In genomic region chr2:99472327-99472960, GRCh38 we compare ENCODE assay signal across 21 cellular contexts. TPM values are rescaled to one million over a fixed set of nuclear protein-coding genes. Genes with fewer than 3 reads are reported as not detected.
A peak's percentile ranks its signal among the peaks of the same experiment; 100 is the strongest.
DNase-seq lines count a peak whose midpoint lies in the region; ATAC-seq and TF ChIP-seq lines count a peak whose summit lies in the region.
"Had no signal": no experiment of that assay in that cellular context is flagged by ENCODE, and none has a peak within 500 bp of the region (broad histone marks: within the 10 kb centered on the region; RNA-seq: fewer than 3 reads in every experiment).

No MANE protein-coding gene starts in this region.

- H3K9ac ChIP-seq in smooth muscle cell (ENCODE audit: low read depth) = no peak overlapping the region

- H4K20me1 ChIP-seq in GM23338 (replicated peaks; ENCODE audit: insufficient read depth) = no peaks in the 10 kb centered on the region
- peaks cover 98% of the 10 kb centered on the region for H4K20me1 ChIP-seq in smooth muscle cell (ENCODE audit: low read depth)

- H2AFZ ChIP-seq in GM23338 = no peak overlapping the region
- H2AFZ ChIP-seq in smooth muscle cell (ENCODE audit: low read depth) = no peak overlapping the region

- H3K27me3 ChIP-seq in GM23338 (ENCODE audit: insufficient read depth) (no peaks in the 10 kb centered on the region), smooth muscle cell (ENCODE audit: low read depth) (no peaks in the 10 kb centered on the region), aorta (ENCODE audit: control insufficient read depth in 1 of 2, insufficient read depth in 2 of 2, low read length in 1 of 2) (no peaks in the 10 kb centered on the region)

- H3K4me2 ChIP-seq in GM23338 (peak overlapping the region; percentile 44; the same call in 1 of the 2 replicates), smooth muscle cell (no peak overlapping the region)

- peaks cover 19% of the 10 kb centered on the region for H3K9me3 Mint-ChIP-seq in GM23338
- H3K9me3 Mint-ChIP-seq: effector memory CD8-positive, alpha-beta T cell; IgD-negative memory B cell had no signal

- peaks cover 20% of the 10 kb centered on the region for H3K36me3 Mint-ChIP-seq in GM23338 (ENCODE audit: low read depth)
- H3K36me3 Mint-ChIP-seq: IgD-negative memory B cell had no signal

- H3K4me1 Mint-ChIP-seq in GM23338 = peaks cover 55% of the 10 kb centered on the region

- H3F3A ChIP-seq in GM23338 (replicated peaks; ENCODE audit: low read depth) (no peaks in the 10 kb centered on the region), smooth muscle cell (ENCODE audit: low read depth) (no peaks in the 10 kb centered on the region)

- peaks cover 58% of the 10 kb centered on the region for H3K4me1 ChIP-seq in GM23338 (ENCODE audit: insufficient read depth)
- peaks cover 13% of the 10 kb centered on the region for H3K4me1 ChIP-seq in smooth muscle cell (ENCODE audit: low read depth)
- H3K4me1 ChIP-seq in aorta (ENCODE audit: control insufficient read depth in 1 of 2, insufficient read depth in 2 of 2, low read length in 2 of 2) = no peaks in the 10 kb centered on the region

- H3K9me2 ChIP-seq in GM23338 (ENCODE audit: insufficient read depth) = no peaks in the 10 kb centered on the region

- H3K36me3 ChIP-seq in GM23338 (ENCODE audit: insufficient read depth) (no peaks in the 10 kb centered on the region), smooth muscle cell (ENCODE audit: low read depth) (no peaks in the 10 kb centered on the region), aorta (ENCODE audit: control insufficient read depth in 1 of 2, insufficient read depth in 2 of 2, low read length in 1 of 2) (no peaks in the 10 kb centered on the region)

- DNase-seq in GM23338 (ENCODE audit: low spot score) = no peak
- DNase-seq in foreskin melanocyte = peak; percentile 38
- no peak for DNase-seq in smooth muscle cell (lab: John Stamatoyannopoulos, UW; ENCODE audit: unreplicated experiment)
- no peak for DNase-seq in stimulated activated CD4-positive, alpha-beta T cell treated with anti-CD3 and anti-CD28 coated beads, Interleukin-4, amount 100 ng/mL, for 1 hour
- no peak for DNase-seq in DMS 273 (lab: John Stamatoyannopoulos, UW; ENCODE audit: unreplicated experiment)
- DNase-seq in aorta = no peak
- no peak for DNase-seq in KG1 (lab: John Stamatoyannopoulos, UW)
- DNase-seq: activated CD4-positive, alpha-beta T cell treated with anti-CD3 and anti-CD28 coated beads, Interleukin-2, amount 50 U/mL, for 4 hours; activated CD8-positive, alpha-beta memory T cell treated with anti-CD3 and anti-CD28 coated beads, Interleukin-2, amount 50 U/mL, for 4 hours; activated naive CD8-positive, alpha-beta T cell treated with anti-CD3 and anti-CD28 coated beads for 36 hours; C1 segment of cervical spinal cord; DMS 273 treated with DMSO at 0.1 percent for 48 hours; effector memory CD8-positive, alpha-beta T cell; head of caudate nucleus; stimulated activated naive CD8-positive, alpha-beta T cell treated with anti-CD3 and anti-CD28 coated beads, Interleukin-15, Interleukin-2, amounts not matched to agents 100 U/mL and 50 U/mL, for 24 hours had no signal

- no peak overlapping the region for H3K4me3 ChIP-seq in GM23338
- no peak overlapping the region for H3K4me3 ChIP-seq in smooth muscle cell
- no peak overlapping the region for H3K4me3 ChIP-seq in aorta (ENCODE audit: low read length in 2 of 2)
- H3K4me3 ChIP-seq: SK-N-MC, skin epidermis had no signal

- ATAC-seq in GM23338 (no peak), aorta (ENCODE audit: low FRiP score) (no peak)
- ATAC-seq: stimulated activated naive CD8-positive, alpha-beta T cell treated with anti-CD3 and anti-CD28 coated beads, Interleukin-15, Interleukin-2, amounts not matched to agents 100 U/mL and 50 U/mL, for 24 hours had no signal

- intact Hi-C loops in aorta (cut with DNase I) = no loop called here

- peak overlapping the region; percentile 70; the same call in 1 of the 2 replicates for H3K27ac Mint-ChIP-seq in GM23338
- H3K27ac Mint-ChIP-seq: activated naive CD8-positive, alpha-beta T cell treated with anti-CD3 and anti-CD28 coated beads for 36 hours; activated T-helper 2 cell treated with anti-CD3 and anti-CD28 coated beads, Interferon-gamma antibody, Interleukin-2, Interleukin-4, amounts not matched to agents 10 μg/mL and 5 μg/mL and 100 μg/mL, durations not matched to agents 14 hours and 24 hours and 36 hours had no signal

- 90% methylated on average over 3 of the region's 3 CpGs for WGBS in smooth muscle cell (ENCODE audit: low lambda C conversion rate)
- 74 to 76% methylated on average over 3 of the region's 3 CpGs for WGBS in aorta, 2 donors

- no peaks in the 10 kb centered on the region for H3K9me3 ChIP-seq in smooth muscle cell (replicated peaks; ENCODE audit: low read depth)
- H3K9me3 ChIP-seq in aorta (ENCODE audit: control insufficient read depth, low read length) = no peaks in the 10 kb centered on the region

- H3K4me3 Mint-ChIP-seq in GM23338 = no peak overlapping the region; the same call in 2 of the 3 replicates
- H3K4me3 Mint-ChIP-seq: activated naive CD8-positive, alpha-beta T cell treated with anti-CD3 and anti-CD28 coated beads for 36 hours; effector memory CD8-positive, alpha-beta T cell; neural crest cell had no signal

- peaks cover 97% of the 10 kb centered on the region for H3K79me2 ChIP-seq in GM23338 (replicated peaks; ENCODE audit: insufficient read depth)
- H3K79me2 ChIP-seq in smooth muscle cell (ENCODE audit: low read depth) = peaks cover 97% of the 10 kb centered on the region

- TF ChIP-seq CTCF in GM23338 (conservative IDR thresholded peaks at IDR 0.05; ENCODE audit: low read depth in 2 of 2) (no peak), VCaP (conservative IDR thresholded peaks at IDR 0.05) (no peak), smooth muscle cell (IDR thresholded peaks at IDR 0.05; ENCODE audit: borderline replicate concordance, insufficient read depth, poor library complexity, severe bottlenecking) (no peak)

- H3K27ac ChIP-seq in GM23338 (ENCODE audit: low read depth) (peak overlapping the region; percentile 33; the same call in 1 of the 2 replicates), VCaP (peak overlapping the region; percentile 51), smooth muscle cell (ENCODE audit: low read depth) (peak overlapping the region; percentile 1), aorta (ENCODE audit: low read depth in 1 of 2, low read length in 2 of 2) (no peak overlapping the region)
- H3K27ac ChIP-seq: SK-N-MC, skin epidermis had no signal

- H3K27me3 Mint-ChIP-seq in GM23338 (ENCODE audit: insufficient read depth, low read depth, poor library complexity) = peaks cover 5% of the 10 kb centered on the region
- H3K27me3 Mint-ChIP-seq: activated naive CD8-positive, alpha-beta T cell treated with anti-CD3 and anti-CD28 coated beads for 36 hours; effector memory CD8-positive, alpha-beta T cell; IgD-negative memory B cell had no signal

TF ChIP-seq in GM23338, 12 proteins besides CTCF, POLR2A, EP300 and RAD21 (continues in another document):
- TF ChIP-seq ETS1 (IDR thresholded peaks at IDR 0.05) (no peak), ZNF114 (CRISPR knock-in tag; IDR thresholded peaks at IDR 0.05) (no peak), POLR2AphosphoS5 (IDR thresholded peaks at IDR 0.05; ENCODE audit: low read depth) (no peak), CREB1 (CRISPR knock-in tag; IDR thresholded peaks at IDR 0.05; ENCODE audit: low read depth) (no peak), EZH2 (IDR thresholded peaks at IDR 0.05; ENCODE audit: low read depth, unreplicated experiment) (no peak), EZH2phosphoT487 (IDR thresholded peaks at IDR 0.05; ENCODE audit: unreplicated experiment) (no peak), STAT1 (IDR thresholded peaks at IDR 0.05; ENCODE audit: unreplicated experiment) (no peak), ZNF331 (CRISPR knock-in tag; IDR thresholded peaks at IDR 0.05; ENCODE audit: low read depth) (no peak), NANOG (IDR thresholded peaks at IDR 0.05; ENCODE audit: borderline replicate concordance) (no peak)

RNA-seq across cellular contexts. Expression of gene REV1, which starts 17.4 kb away (rescaled TPM):
- 39.1 and 46.7 TPM in 2 replicates for total RNA-seq in GM23338 (2014; rRNA removed; shearing (Covaris generic))
- polyA plus RNA-seq in GM23338 (2016; fragmentation: Nextera tagmentation; extraction: Ambion mirVana) (30.2 and 32.9 TPM in 2 replicates), smooth muscle cell (9.5 and 20.2 TPM in 2 replicates), aorta (10 to 100 TPM in 1 of 2 donors, 1 to 10 TPM in 1; 5.6 to 25.7 TPM)
- total RNA-seq in smooth muscle cell (20.6 and 38.9 TPM in 2 replicates), aorta (10 to 100 TPM; 50.8 to 69.0 TPM)

Comparison
In these comparisons a context has a peak if more than half of its experiments do, and no peak if none do; other contexts are left out.
1. H3K27ac ChIP-seq: peak in GM23338 (single experiment), VCaP (single experiment) and smooth muscle cell (single experiment); none in aorta (0 of 2).